In the genomic region with DNA sequence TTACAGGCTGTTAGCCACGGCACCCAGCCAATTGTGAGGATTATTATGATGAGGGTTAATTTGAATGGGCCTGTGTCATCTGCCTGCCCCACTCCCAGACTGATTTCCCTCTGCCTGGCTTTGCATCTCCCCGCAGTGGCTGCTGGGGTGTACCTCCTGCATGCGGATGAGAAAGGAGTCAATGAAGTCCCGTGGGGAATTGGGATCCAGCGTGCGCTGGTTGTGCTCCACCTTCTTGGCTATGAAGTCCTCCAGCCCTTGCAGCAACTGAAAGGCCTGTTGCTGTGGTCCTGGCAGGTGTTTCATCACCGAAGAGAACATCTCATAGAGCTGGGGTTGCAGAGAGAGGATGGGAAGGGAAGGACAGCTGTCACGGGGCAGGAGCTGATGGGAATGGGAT, we compare ENCODE assay signal across 8 cellular contexts. TPM values are rescaled to one million over a fixed set of nuclear protein-coding genes. Genes with fewer than 3 reads are reported as not detected.
"Had no signal": no experiment of that assay in that cellular context is flagged by ENCODE, and none has a peak within 500 bp of the region (broad histone marks: within the 10 kb centered on the region; RNA-seq: fewer than 3 reads in every experiment).

No MANE protein-coding gene starts in this region.

RNA-seq across cellular contexts. Expression of a gene that starts 3.5 kb away (rescaled TPM):
- total RNA-seq: LHCN-M2, MCF 10A, NCI-H460, PC-3, Peyer's patch, SJSA1 had no signal
- polyA plus RNA-seq: SK-N-SH had no signal

RNA-seq across cellular contexts. Expression of a gene that starts 35.3 kb away (rescaled TPM):
- total RNA-seq: LHCN-M2, MCF 10A, NCI-H460, PC-3, Peyer's patch, Right ventricle myocardium superior, SJSA1 had no signal
- polyA plus RNA-seq: SK-N-SH had no signal
